In genomic region chr10:74765465-74765864, GRCh38 we compare ENCODE assay signal across 33 cellular contexts.
"Had no signal": no experiment of that assay in that cellular context is flagged by ENCODE, and none has a peak within 500 bp of the region (broad histone marks: within the 10 kb centered on the region; RNA-seq: fewer than 3 reads in every experiment).

No MANE protein-coding gene starts in this region.

- H3K27me3 ChIP-seq: MG63 had no signal

- DNase-seq: activated B cell treated with CpG ODN at 0.5 μM for 24 hours; activated CD4-positive, alpha-beta memory T cell treated with anti-CD3 and anti-CD28 coated beads for 36 hours; activated CD4-positive, alpha-beta T cell treated with anti-CD3 and anti-CD28 coated beads for 4 hours; activated CD4-positive, alpha-beta T cell treated with anti-CD3 and anti-CD28 coated beads, Interleukin-2, amount 50 U/mL, for 1 hour; activated CD4-positive, CD25-positive, alpha-beta regulatory T cell treated with anti-CD3 and anti-CD28 coated beads, Interleukin-2, amount 50 U/mL, for 72 hours; activated CD8-positive, alpha-beta memory T cell treated with anti-CD3 and anti-CD28 coated beads, Interleukin-2, amount 50 U/mL, for 4 hours; activated effector memory CD4-positive, alpha-beta T cell treated with Interleukin-2 at 50 U/mL for 16 hours; activated naive CD4-positive, alpha-beta T cell treated with anti-CD3 and anti-CD28 coated beads, Interleukin-2, amount 10 ng/mL, durations not matched to agents 7 days and 5 days; activated naive CD8-positive, alpha-beta T cell treated with anti-CD3 and anti-CD28 coated beads, Interleukin-2, amount 50 U/mL, for 24 hours; activated T-cell treated with anti-CD3 and anti-CD28 coated beads for 4 hours; activated T-cell treated with anti-CD3 and anti-CD28 coated beads, Interleukin-2, amount 50 U/mL, for 4 hours; anterior cingulate cortex; caudate nucleus; Kasumi-1; MG63; NCI-H1048; NCI-H1105 treated with DMSO at 0.1 percent for 48 hours; NCI-H1436; NCI-H1694 treated with DMSO at 0.1 percent for 48 hours; NCI-H2029; NCI-H510A; NCI-H526; NCI-H748 treated with DMSO at 0.1 percent for 48 hours; NK-92 treated with Interleukin-12 subunit alpha and Interleukin-12 subunit beta, amount 100 ng/mL, for 24 hours; PC-3; Right ventricle myocardium superior; SW 1271; T-helper 1 cell; T-helper 2 cell; T-helper 9 cell had no signal

- H3K9me3 Mint-ChIP-seq: activated B cell treated with CpG ODN at 0.5 μM for 24 hours; activated CD4-positive, alpha-beta memory T cell treated with anti-CD3 and anti-CD28 coated beads for 36 hours; activated naive CD4-positive, alpha-beta T cell treated with anti-CD3 and anti-CD28 coated beads, Interleukin-2, amount 10 ng/mL, durations not matched to agents 7 days and 5 days; activated naive CD8-positive, alpha-beta T cell treated with anti-CD3 and anti-CD28 coated beads, Interleukin-2, amount 50 U/mL, for 24 hours; activated T-cell treated with anti-CD3 and anti-CD28 coated beads, Interleukin-2, amount 50 U/mL, for 4 hours had no signal

- H3K27ac Mint-ChIP-seq: activated B cell treated with CpG ODN at 0.5 μM for 24 hours; activated CD4-positive, alpha-beta memory T cell treated with anti-CD3 and anti-CD28 coated beads for 36 hours; activated naive CD4-positive, alpha-beta T cell treated with anti-CD3 and anti-CD28 coated beads, Interleukin-2, amount 10 ng/mL, durations not matched to agents 7 days and 5 days; activated naive CD8-positive, alpha-beta T cell; activated naive CD8-positive, alpha-beta T cell treated with anti-CD3 and anti-CD28 coated beads, Interleukin-2, amount 50 U/mL, for 24 hours had no signal

- H3K27ac ChIP-seq: VCaP had no signal

- H3K27me3 Mint-ChIP-seq: activated B cell treated with CpG ODN at 0.5 μM for 24 hours; activated CD4-positive, alpha-beta memory T cell treated with anti-CD3 and anti-CD28 coated beads for 36 hours; activated naive CD8-positive, alpha-beta T cell; activated naive CD8-positive, alpha-beta T cell treated with anti-CD3 and anti-CD28 coated beads, Interleukin-2, amount 50 U/mL, for 24 hours had no signal

- H3K4me1 Mint-ChIP-seq: activated B cell treated with CpG ODN at 0.5 μM for 24 hours; activated naive CD4-positive, alpha-beta T cell treated with anti-CD3 and anti-CD28 coated beads, Interleukin-2, amount 10 ng/mL, durations not matched to agents 7 days and 5 days; activated naive CD8-positive, alpha-beta T cell treated with anti-CD3 and anti-CD28 coated beads, Interleukin-2, amount 50 U/mL, for 24 hours had no signal

- H3K36me3 ChIP-seq: MG63 had no signal

- H3K4me3 Mint-ChIP-seq: activated B cell treated with CpG ODN at 0.5 μM for 24 hours; activated CD4-positive, alpha-beta memory T cell treated with anti-CD3 and anti-CD28 coated beads for 36 hours; activated naive CD4-positive, alpha-beta T cell treated with anti-CD3 and anti-CD28 coated beads, Interleukin-2, amount 10 ng/mL, durations not matched to agents 7 days and 5 days; activated naive CD8-positive, alpha-beta T cell; activated naive CD8-positive, alpha-beta T cell treated with anti-CD3 and anti-CD28 coated beads, Interleukin-2, amount 50 U/mL, for 24 hours; activated T-cell treated with anti-CD3 and anti-CD28 coated beads, Interleukin-2, amount 50 U/mL, for 4 hours; brain had no signal

- H3K4me3 ChIP-seq: MG63 had no signal

- ATAC-seq: activated naive CD8-positive, alpha-beta T cell treated with anti-CD3 and anti-CD28 coated beads, Interleukin-2, amount 50 U/mL, for 24 hours; activated T-cell treated with anti-CD3 and anti-CD28 coated beads, Interleukin-2, amount 50 U/mL, for 4 hours had no signal

- H3K36me3 Mint-ChIP-seq: activated CD4-positive, alpha-beta memory T cell treated with anti-CD3 and anti-CD28 coated beads for 36 hours; activated naive CD4-positive, alpha-beta T cell treated with anti-CD3 and anti-CD28 coated beads, Interleukin-2, amount 10 ng/mL, durations not matched to agents 7 days and 5 days; activated naive CD8-positive, alpha-beta T cell; brain had no signal
